In genomic region chr19:15264061-15264932, GRCh38 we compare ENCODE assay signal across 1 cellular context.
TF ChIP-seq lines count a peak whose summit lies in the region.

No MANE protein-coding gene starts in this region.

TF ChIP-seq in HepG2, 621 proteins besides CTCF, POLR2A, EP300 and RAD21 (continued from another document and continues in another):
- TF ChIP-seq, protein P1, sequence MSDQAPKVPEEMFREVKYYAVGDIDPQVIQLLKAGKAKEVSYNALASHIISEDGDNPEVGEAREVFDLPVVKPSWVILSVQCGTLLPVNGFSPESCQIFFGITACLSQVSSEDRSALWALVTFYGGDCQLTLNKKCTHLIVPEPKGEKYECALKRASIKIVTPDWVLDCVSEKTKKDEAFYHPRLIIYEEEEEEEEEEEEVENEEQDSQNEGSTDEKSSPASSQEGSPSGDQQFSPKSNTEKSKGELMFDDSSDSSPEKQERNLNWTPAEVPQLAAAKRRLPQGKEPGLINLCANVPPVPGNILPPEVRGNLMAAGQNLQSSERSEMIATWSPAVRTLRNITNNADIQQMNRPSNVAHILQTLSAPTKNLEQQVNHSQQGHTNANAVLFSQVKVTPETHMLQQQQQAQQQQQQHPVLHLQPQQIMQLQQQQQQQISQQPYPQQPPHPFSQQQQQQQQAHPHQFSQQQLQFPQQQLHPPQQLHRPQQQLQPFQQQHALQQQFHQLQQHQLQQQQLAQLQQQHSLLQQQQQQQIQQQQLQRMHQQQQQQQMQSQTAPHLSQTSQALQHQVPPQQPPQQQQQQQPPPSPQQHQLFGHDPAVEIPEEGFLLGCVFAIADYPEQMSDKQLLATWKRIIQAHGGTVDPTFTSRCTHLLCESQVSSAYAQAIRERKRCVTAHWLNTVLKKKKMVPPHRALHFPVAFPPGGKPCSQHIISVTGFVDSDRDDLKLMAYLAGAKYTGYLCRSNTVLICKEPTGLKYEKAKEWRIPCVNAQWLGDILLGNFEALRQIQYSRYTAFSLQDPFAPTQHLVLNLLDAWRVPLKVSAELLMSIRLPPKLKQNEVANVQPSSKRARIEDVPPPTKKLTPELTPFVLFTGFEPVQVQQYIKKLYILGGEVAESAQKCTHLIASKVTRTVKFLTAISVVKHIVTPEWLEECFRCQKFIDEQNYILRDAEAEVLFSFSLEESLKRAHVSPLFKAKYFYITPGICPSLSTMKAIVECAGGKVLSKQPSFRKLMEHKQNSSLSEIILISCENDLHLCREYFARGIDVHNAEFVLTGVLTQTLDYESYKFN (CRISPR knock-in tag; conservative IDR thresholded peaks at IDR 0.05): no peak
- TF ChIP-seq ZNF530 (CRISPR knock-in tag; IDR thresholded peaks at IDR 0.05; ENCODE audit: low read depth) (no peak), E2F2 (CRISPR knock-in tag; IDR thresholded peaks at IDR 0.05; ENCODE audit: borderline replicate concordance) (no peak), TARDBP (CRISPR knock-in tag; IDR thresholded peaks at IDR 0.05) (0 out of 2 replicates have a peak, but pooled peaks have one; percentile 35), DMTF1 (CRISPR knock-in tag; IDR thresholded peaks at IDR 0.05) (no peak), PRMT3 (CRISPR knock-in tag; IDR thresholded peaks at IDR 0.05; ENCODE audit: borderline replicate concordance, low read depth) (no peak), JUND (CRISPR knock-in tag; IDR thresholded peaks at IDR 0.05) (no peak), ZNF784 (CRISPR knock-in tag; IDR thresholded peaks at IDR 0.05; ENCODE audit: borderline replicate concordance) (no peak), ZNF276 (CRISPR knock-in tag; IDR thresholded peaks at IDR 0.05; ENCODE audit: low read depth) (no peak), ETV5 (CRISPR knock-in tag; IDR thresholded peaks at IDR 0.05; ENCODE audit: borderline replicate concordance) (no peak), TBP (CRISPR knock-in tag; IDR thresholded peaks at IDR 0.05) (no peak), ARNTL (CRISPR knock-in tag; IDR thresholded peaks at IDR 0.05) (no peak), NRL (CRISPR knock-in tag; IDR thresholded peaks at IDR 0.05; ENCODE audit: borderline replicate concordance) (no peak), ZNF333 (CRISPR knock-in tag; IDR thresholded peaks at IDR 0.05; ENCODE audit: borderline replicate concordance) (no peak), SRF (IDR thresholded peaks at IDR 0.05; ENCODE audit: low read depth, low read length) (no peak), TBL1XR1 (IDR thresholded peaks at IDR 0.05; ENCODE audit: borderline replicate concordance, low read length, partially characterized antibody) (no peak), ZNF136 (CRISPR knock-in tag; IDR thresholded peaks at IDR 0.05; ENCODE audit: low read depth) (no peak), ZNF788 (CRISPR knock-in tag; IDR thresholded peaks at IDR 0.05; ENCODE audit: borderline replicate concordance) (no peak), U2AF1 (optimal IDR thresholded peaks at IDR 0.05; ENCODE audit: low read depth, low read length) (peak; percentile 65), ZNF781 (CRISPR knock-in tag; IDR thresholded peaks at IDR 0.05; ENCODE audit: borderline replicate concordance, not compliant biosample characterization) (peak; percentile 57), CENPX (CRISPR knock-in tag; IDR thresholded peaks at IDR 0.05) (no peak), SYNCRIP (IDR thresholded peaks at IDR 0.05; ENCODE audit: insufficient read depth, low read depth, low read length) (no peak), ZNF747 (CRISPR knock-in tag; IDR thresholded peaks at IDR 0.05; ENCODE audit: borderline replicate concordance) (no peak), SRY (CRISPR knock-in tag; IDR thresholded peaks at IDR 0.05) (no peak), ZNF44 (CRISPR knock-in tag; IDR thresholded peaks at IDR 0.05) (no peak), HNRNPLL (IDR thresholded peaks at IDR 0.05; ENCODE audit: low read depth, low read length, poor library complexity, severe bottlenecking) (no peak), GABPB1 (CRISPR knock-in tag; IDR thresholded peaks at IDR 0.05) (peak; percentile 39; the same call in 1 of the 2 replicates), MBNL3 (CRISPR knock-in tag; conservative IDR thresholded peaks at IDR 0.05) (no peak), IRX3 (CRISPR knock-in tag; IDR thresholded peaks at IDR 0.05; ENCODE audit: borderline replicate concordance, low read depth) (no peak), ZBTB14 (CRISPR knock-in tag; IDR thresholded peaks at IDR 0.05) (no peak; the same call in 1 of the 2 replicates), KLF13 (CRISPR knock-in tag; IDR thresholded peaks at IDR 0.05) (no peak), KDM4B (CRISPR knock-in tag; IDR thresholded peaks at IDR 0.05) (no peak), FOXO1 (CRISPR knock-in tag; IDR thresholded peaks at IDR 0.05) (no peak), HNF4G (IDR thresholded peaks at IDR 0.05; ENCODE audit: borderline replicate concordance, low read depth, low read length) (no peak), HNF4G (CRISPR knock-in tag; IDR thresholded peaks at IDR 0.05; ENCODE audit: borderline replicate concordance, low read depth) (no peak), ZNF792 (CRISPR knock-in tag; IDR thresholded peaks at IDR 0.05) (no peak), ZNF782 (CRISPR knock-in tag; IDR thresholded peaks at IDR 0.05; ENCODE audit: borderline replicate concordance) (0 out of 2 replicates have a peak, but pooled peaks have one; percentile 32), ZNF883 (CRISPR knock-in tag; IDR thresholded peaks at IDR 0.05; ENCODE audit: not compliant biosample characterization) (no peak), ELF4 (CRISPR knock-in tag; IDR thresholded peaks at IDR 0.05; ENCODE audit: borderline replicate concordance) (no peak), NFE2L1 (CRISPR knock-in tag; IDR thresholded peaks at IDR 0.05; ENCODE audit: borderline replicate concordance) (no peak)
- TF ChIP-seq, protein P2, sequence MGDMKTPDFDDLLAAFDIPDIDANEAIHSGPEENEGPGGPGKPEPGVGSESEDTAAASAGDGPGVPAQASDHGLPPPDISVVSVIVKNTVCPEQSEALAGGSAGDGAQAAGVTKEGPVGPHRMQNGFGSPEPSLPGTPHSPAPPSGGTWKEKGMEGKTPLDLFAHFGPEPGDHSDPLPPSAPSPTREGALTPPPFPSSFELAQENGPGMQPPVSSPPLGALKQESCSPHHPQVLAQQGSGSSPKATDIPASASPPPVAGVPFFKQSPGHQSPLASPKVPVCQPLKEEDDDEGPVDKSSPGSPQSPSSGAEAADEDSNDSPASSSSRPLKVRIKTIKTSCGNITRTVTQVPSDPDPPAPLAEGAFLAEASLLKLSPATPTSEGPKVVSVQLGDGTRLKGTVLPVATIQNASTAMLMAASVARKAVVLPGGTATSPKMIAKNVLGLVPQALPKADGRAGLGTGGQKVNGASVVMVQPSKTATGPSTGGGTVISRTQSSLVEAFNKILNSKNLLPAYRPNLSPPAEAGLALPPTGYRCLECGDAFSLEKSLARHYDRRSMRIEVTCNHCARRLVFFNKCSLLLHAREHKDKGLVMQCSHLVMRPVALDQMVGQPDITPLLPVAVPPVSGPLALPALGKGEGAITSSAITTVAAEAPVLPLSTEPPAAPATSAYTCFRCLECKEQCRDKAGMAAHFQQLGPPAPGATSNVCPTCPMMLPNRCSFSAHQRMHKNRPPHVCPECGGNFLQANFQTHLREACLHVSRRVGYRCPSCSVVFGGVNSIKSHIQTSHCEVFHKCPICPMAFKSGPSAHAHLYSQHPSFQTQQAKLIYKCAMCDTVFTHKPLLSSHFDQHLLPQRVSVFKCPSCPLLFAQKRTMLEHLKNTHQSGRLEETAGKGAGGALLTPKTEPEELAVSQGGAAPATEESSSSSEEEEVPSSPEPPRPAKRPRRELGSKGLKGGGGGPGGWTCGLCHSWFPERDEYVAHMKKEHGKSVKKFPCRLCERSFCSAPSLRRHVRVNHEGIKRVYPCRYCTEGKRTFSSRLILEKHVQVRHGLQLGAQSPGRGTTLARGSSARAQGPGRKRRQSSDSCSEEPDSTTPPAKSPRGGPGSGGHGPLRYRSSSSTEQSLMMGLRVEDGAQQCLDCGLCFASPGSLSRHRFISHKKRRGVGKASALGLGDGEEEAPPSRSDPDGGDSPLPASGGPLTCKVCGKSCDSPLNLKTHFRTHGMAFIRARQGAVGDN (CRISPR knock-in tag; IDR thresholded peaks at IDR 0.05): peak; percentile 78
- TF ChIP-seq, protein P3, sequence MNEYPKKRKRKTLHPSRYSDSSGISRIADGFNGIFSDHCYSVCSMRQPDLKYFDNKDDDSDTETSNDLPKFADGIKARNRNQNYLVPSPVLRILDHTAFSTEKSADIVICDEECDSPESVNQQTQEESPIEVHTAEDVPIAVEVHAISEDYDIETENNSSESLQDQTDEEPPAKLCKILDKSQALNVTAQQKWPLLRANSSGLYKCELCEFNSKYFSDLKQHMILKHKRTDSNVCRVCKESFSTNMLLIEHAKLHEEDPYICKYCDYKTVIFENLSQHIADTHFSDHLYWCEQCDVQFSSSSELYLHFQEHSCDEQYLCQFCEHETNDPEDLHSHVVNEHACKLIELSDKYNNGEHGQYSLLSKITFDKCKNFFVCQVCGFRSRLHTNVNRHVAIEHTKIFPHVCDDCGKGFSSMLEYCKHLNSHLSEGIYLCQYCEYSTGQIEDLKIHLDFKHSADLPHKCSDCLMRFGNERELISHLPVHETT (CRISPR knock-in tag; conservative IDR thresholded peaks at IDR 0.05): no peak
- TF ChIP-seq, protein P4, sequence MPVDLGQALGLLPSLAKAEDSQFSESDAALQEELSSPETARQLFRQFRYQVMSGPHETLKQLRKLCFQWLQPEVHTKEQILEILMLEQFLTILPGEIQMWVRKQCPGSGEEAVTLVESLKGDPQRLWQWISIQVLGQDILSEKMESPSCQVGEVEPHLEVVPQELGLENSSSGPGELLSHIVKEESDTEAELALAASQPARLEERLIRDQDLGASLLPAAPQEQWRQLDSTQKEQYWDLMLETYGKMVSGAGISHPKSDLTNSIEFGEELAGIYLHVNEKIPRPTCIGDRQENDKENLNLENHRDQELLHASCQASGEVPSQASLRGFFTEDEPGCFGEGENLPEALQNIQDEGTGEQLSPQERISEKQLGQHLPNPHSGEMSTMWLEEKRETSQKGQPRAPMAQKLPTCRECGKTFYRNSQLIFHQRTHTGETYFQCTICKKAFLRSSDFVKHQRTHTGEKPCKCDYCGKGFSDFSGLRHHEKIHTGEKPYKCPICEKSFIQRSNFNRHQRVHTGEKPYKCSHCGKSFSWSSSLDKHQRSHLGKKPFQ (CRISPR knock-in tag; IDR thresholded peaks at IDR 0.05; ENCODE audit: insufficient replicate concordance): no peak
- TF ChIP-seq, protein P5, sequence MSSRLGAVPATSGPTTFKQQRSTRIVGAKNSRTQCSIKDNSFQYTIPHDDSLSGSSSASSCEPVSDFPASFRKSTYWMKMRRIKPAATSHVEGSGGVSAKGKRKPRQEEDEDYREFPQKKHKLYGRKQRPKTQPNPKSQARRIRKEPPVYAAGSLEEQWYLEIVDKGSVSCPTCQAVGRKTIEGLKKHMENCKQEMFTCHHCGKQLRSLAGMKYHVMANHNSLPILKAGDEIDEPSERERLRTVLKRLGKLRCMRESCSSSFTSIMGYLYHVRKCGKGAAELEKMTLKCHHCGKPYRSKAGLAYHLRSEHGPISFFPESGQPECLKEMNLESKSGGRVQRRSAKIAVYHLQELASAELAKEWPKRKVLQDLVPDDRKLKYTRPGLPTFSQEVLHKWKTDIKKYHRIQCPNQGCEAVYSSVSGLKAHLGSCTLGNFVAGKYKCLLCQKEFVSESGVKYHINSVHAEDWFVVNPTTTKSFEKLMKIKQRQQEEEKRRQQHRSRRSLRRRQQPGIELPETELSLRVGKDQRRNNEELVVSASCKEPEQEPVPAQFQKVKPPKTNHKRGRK (CRISPR knock-in tag; IDR thresholded peaks at IDR 0.05): no peak
